In genomic region chr10:118472415-118472814, GRCh38 we compare ENCODE assay signal across 16 cellular contexts.
"Had no signal": no experiment of that assay in that cellular context is flagged by ENCODE, and none has a peak within 500 bp of the region (broad histone marks: within the 10 kb centered on the region; RNA-seq: fewer than 3 reads in every experiment).

No MANE protein-coding gene starts in this region.

- H3K9me3 ChIP-seq: lower lobe of right lung, neutrophil, right lobe of liver had no signal

- H3K4me3 ChIP-seq: cardiac muscle cell, lower lobe of right lung, right lobe of liver, spleen, tibial nerve had no signal

- H3K27me3 ChIP-seq: right lobe of liver had no signal

- H3K36me3 ChIP-seq: cardiac muscle cell, lower lobe of right lung, neutrophil, right lobe of liver, spleen, tibial nerve had no signal

- DNase-seq: activated CD4-positive, alpha-beta T cell treated with anti-CD3 and anti-CD28 coated beads, Interleukin-2, amount 50 U/mL, for 48 hours; activated CD4-positive, CD25-positive, alpha-beta regulatory T cell treated with anti-CD3 and anti-CD28 coated beads, Interleukin-2, amount 50 U/mL, for 72 hours; activated naive CD8-positive, alpha-beta T cell treated with anti-CD3 and anti-CD28 coated beads, Interleukin-2, amount 10 ng/mL, durations not matched to agents 7 days and 5 days; activated T-cell treated with anti-CD3 and anti-CD28 coated beads, Interleukin-2, amount 50 U/mL, for 72 hours; anterior cingulate cortex; hippocampal formation; left cardiac atrium; lower lobe of right lung; naive thymus-derived CD4-positive, alpha-beta T cell; right lobe of liver; spleen; stimulated activated CD4-positive, alpha-beta T cell treated with anti-CD3 and anti-CD28 coated beads, Interleukin-2, amount 100 ng/mL, for 24 hours; stimulated activated naive B cell treated with anti-CD40 and anti-IgM and Interleukin-4, amounts not matched to agents 10 μg/mL and 1 μg/mL and 100 μg/mL, for 72 hours had no signal

- ATAC-seq: activated T-cell treated with anti-CD3 and anti-CD28 coated beads, Interleukin-2, amount 50 U/mL, for 72 hours; left cardiac atrium; lower lobe of right lung; naive thymus-derived CD4-positive, alpha-beta T cell; right lobe of liver; stimulated activated naive B cell treated with anti-CD40 and anti-IgM and Interleukin-4, amounts not matched to agents 10 μg/mL and 1 μg/mL and 100 μg/mL, for 72 hours had no signal

- H3K27ac ChIP-seq: cardiac muscle cell, lower lobe of right lung, neutrophil, right lobe of liver, spleen, tibial nerve had no signal

- H3K4me1 ChIP-seq: lower lobe of right lung, right lobe of liver, spleen, tibial nerve had no signal
